Comparison of ENCODE assay signal across 8 cellular contexts in the genomic region with DNA sequence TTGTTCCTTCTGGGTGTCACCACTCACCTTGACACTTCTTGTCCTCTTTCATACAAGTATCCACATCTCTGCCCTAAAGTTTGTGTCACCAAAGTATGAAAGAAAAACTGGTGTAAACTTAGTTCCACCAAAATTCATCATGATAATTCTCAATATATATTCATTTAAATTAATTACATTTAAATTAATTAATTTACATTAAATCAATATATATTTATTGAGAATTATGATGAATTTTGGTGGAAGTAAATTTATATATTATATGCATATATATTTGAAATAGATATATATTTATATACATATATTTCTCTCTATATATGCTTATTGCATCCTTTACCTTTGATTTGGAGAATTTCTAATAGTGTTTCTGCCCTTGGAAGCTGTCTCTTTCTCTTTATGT.
"Had no signal": no experiment of that assay in that cellular context is flagged by ENCODE, and none has a peak within 500 bp of the region (broad histone marks: within the 10 kb centered on the region; RNA-seq: fewer than 3 reads in every experiment).

No MANE protein-coding gene starts in this region.

- FAIRE-seq: H1, H54, HTR-8/SVneo, K562 had no signal

- H3K4me3 ChIP-seq: GM23338, K562 had no signal

- DNase-seq: H9, HCEC 1CT, IMR-90 had no signal
